In genomic region chr11:88651556-88651955, GRCh38 we compare ENCODE assay signal across 17 cellular contexts.
DNase-seq lines count a peak whose midpoint lies in the region; ATAC-seq, FAIRE-seq and TF ChIP-seq lines count a peak whose summit lies in the region.
"Had no signal": no experiment of that assay in that cellular context is flagged by ENCODE, and none has a peak within 500 bp of the region (broad histone marks: within the 10 kb centered on the region; RNA-seq: fewer than 3 reads in every experiment).

No MANE protein-coding gene starts in this region.

- no peaks in the 10 kb centered on the region for H3K4me1 ChIP-seq in osteoblast (ENCODE audit: insufficient read depth, low read length)
- H3K4me1 ChIP-seq: BLaER1 treated with 17β-estradiol and CSF1 and Interleukin-3, amounts not matched to agents 10 nM and 100 nM had no signal

- no peaks in the 10 kb centered on the region for H3K79me2 ChIP-seq in osteoblast (ENCODE audit: insufficient read depth, low read length)

- no peaks in the 10 kb centered on the region for H3K9me3 ChIP-seq in osteoblast (ENCODE audit: low read depth, low read length)
- H3K9me3 ChIP-seq: BLaER1 treated with 17β-estradiol and CSF1 and Interleukin-3, amounts not matched to agents 10 nM and 100 nM had no signal

- peak overlapping the region; percentile 47 for H2AFZ ChIP-seq in osteoblast (ENCODE audit: low read length)

- peak overlapping the region; percentile 57 for H3K4me2 ChIP-seq in osteoblast (ENCODE audit: insufficient read depth, low read length)
- H3K4me2 ChIP-seq: BLaER1 treated with 17β-estradiol and CSF1 and Interleukin-3, amounts not matched to agents 10 nM and 100 nM had no signal

- H3K4me3 ChIP-seq in AG09309 (ENCODE audit: control insufficient read depth, low read depth, low read length), result no peak overlapping the region
- no peak overlapping the region for H3K4me3 ChIP-seq in bronchial epithelial cell (ENCODE audit: low read depth, low read length)
- no peak overlapping the region for H3K4me3 ChIP-seq in fibroblast of mammary gland (ENCODE audit: control insufficient read depth, low read depth, low read length)
- peak overlapping the region; percentile 33 for H3K4me3 ChIP-seq in osteoblast (ENCODE audit: insufficient read depth, low read length)
- H3K4me3 ChIP-seq: BLaER1 treated with 17β-estradiol and CSF1 and Interleukin-3, amounts not matched to agents 10 nM and 100 nM; GM12878 had no signal

- no peaks in the 10 kb centered on the region for H4K20me1 ChIP-seq in osteoblast (ENCODE audit: insufficient read depth, low read length)
- H4K20me1 ChIP-seq: BLaER1 treated with 17β-estradiol and CSF1 and Interleukin-3, amounts not matched to agents 10 nM and 100 nM had no signal

- no peak for TF ChIP-seq CTCF in AG09309 (IDR thresholded peaks at IDR 0.05; ENCODE audit: control insufficient read depth, insufficient read depth, low read depth, low read length, missing control alignments)
- TF ChIP-seq CTCF in bronchial epithelial cell (IDR thresholded peaks at IDR 0.05; ENCODE audit: insufficient read depth, low read length, severe bottlenecking), result no peak
- TF ChIP-seq CTCF in fibroblast of mammary gland (conservative IDR thresholded peaks at IDR 0.05; ENCODE audit: control insufficient read depth, insufficient read depth, low read depth, low read length), result no peak
- TF ChIP-seq CTCF in osteoblast (IDR thresholded peaks at IDR 0.05; ENCODE audit: extremely low read depth, low read depth, low read length), result no peak

- peak; percentile 4 for DNase-seq in AG09309 (ENCODE audit: low read depth)
- DNase-seq in bronchial epithelial cell (ENCODE audit: low read depth), result peak; percentile 3
- peak; percentile 40 for DNase-seq in fibroblast of mammary gland (ENCODE audit: low read depth)
- DNase-seq in osteoblast (ENCODE audit: insufficient read length, low spot score, missing footprints), result no peak
- DNase-seq in medulla oblongata (ENCODE audit: extremely low spot score), result no peak
- DNase-seq in RKO (ENCODE audit: low spot score), result no peak
- DNase-seq: 8988T; Calu3; CD8-positive, alpha-beta T cell; DMS79 treated with DMSO at 0.1 percent for 48 hours; GOT3; H7; HFFc6 had no signal

- no peaks in the 10 kb centered on the region for H3K36me3 ChIP-seq in bronchial epithelial cell (ENCODE audit: control insufficient read depth, insufficient read depth, low read length)
- H3K36me3 ChIP-seq in osteoblast (ENCODE audit: insufficient read depth, low read length), result no peaks in the 10 kb centered on the region
- H3K36me3 ChIP-seq: BLaER1 treated with 17β-estradiol and CSF1 and Interleukin-3, amounts not matched to agents 10 nM and 100 nM had no signal

- H3K27me3 ChIP-seq in bronchial epithelial cell (ENCODE audit: control insufficient read depth, insufficient read depth, low read length) (no peaks in the 10 kb centered on the region), osteoblast (ENCODE audit: insufficient read depth, low read length) (no peaks in the 10 kb centered on the region)
- H3K27me3 ChIP-seq: BLaER1 treated with 17β-estradiol and CSF1 and Interleukin-3, amounts not matched to agents 10 nM and 100 nM had no signal

- no peak for FAIRE-seq in bronchial epithelial cell (lab: Jason Lieb, UNC)
- FAIRE-seq: GM12878 had no signal

- ATAC-seq in esophagus mucosa, result no peak
- ATAC-seq: CD8-positive, alpha-beta T cell; GM12878; HCT116 had no signal

- no peak overlapping the region for H3K27ac ChIP-seq in osteoblast (ENCODE audit: low read depth, low read length)
- H3K27ac ChIP-seq: BLaER1 treated with 17β-estradiol and CSF1 and Interleukin-3, amounts not matched to agents 10 nM and 100 nM had no signal

Comparison
In these comparisons a context has a peak if more than half of its experiments do, and no peak if none do; other contexts are left out.
1. DNase-seq: peak in AG09309 (single experiment), bronchial epithelial cell (single experiment) and fibroblast of mammary gland (single experiment); none in osteoblast (single experiment), medulla oblongata (single experiment) and RKO (single experiment).